Comparison of ENCODE assay signal across 18 cellular contexts in genomic region chr2:201978333-201978732, GRCh38. TPM values are rescaled to one million over a fixed set of nuclear protein-coding genes. Genes with fewer than 3 reads are reported as not detected.
DNase-seq lines count a peak whose midpoint lies in the region; ATAC-seq, FAIRE-seq and TF ChIP-seq lines count a peak whose summit lies in the region.
"Had no signal": no experiment of that assay in that cellular context is flagged by ENCODE, and none has a peak within 500 bp of the region (broad histone marks: within the 10 kb centered on the region; RNA-seq: fewer than 3 reads in every experiment).

No MANE protein-coding gene starts in this region.

- TF ChIP-seq RAD21 in H1 (IDR thresholded peaks at IDR 0.05 in 1 of 2, conservative IDR thresholded peaks at IDR 0.05 in 1 of 2; ENCODE audit: low read depth in 2 of 2, low read length in 2 of 2) = no peak

- H3K4me1 ChIP-seq in HUES64 (ENCODE audit: insufficient read depth, low read length) (peaks cover 36% of the 10 kb centered on the region), H1 (replicated peaks in 1 of 4; ENCODE audit: control insufficient read depth in 3 of 4, insufficient read depth in 4 of 4, low read length in 3 of 4) (peaks cover 9 to 24% (median 16%) of the 10 kb centered on the region in 4 experiments; a peak in 6 of 7 replicates), neural progenitor cell (peaks cover 56% of the 10 kb centered on the region)
- H3K4me1 ChIP-seq: BLaER1 had no signal

- CTCF ChIA-PET in H1 (lab: Charles Lee; ENCODE audit: partially characterized antibody) = interaction anchor here (1.1 to 2.5 kb wide), 5 partner anchors 8 to 118 kb away, joined by 3 to 12 read pairs (median 3); partner anchors contain the start of gene KIAA2012

- no peak for TF ChIP-seq EP300 in H1 (IDR thresholded peaks at IDR 0.05; ENCODE audit: borderline replicate concordance in 1 of 2, low read depth in 2 of 2, low read length in 2 of 2)

- H3K27ac Mint-ChIP-seq in neural progenitor cell = no peak overlapping the region
- H3K27ac Mint-ChIP-seq: CD4-positive, CD25-positive, alpha-beta regulatory T cell had no signal

- WGBS in HUES64 = 82% methylated on average over 4 of the region's 4 CpGs
- 66% methylated on average over 4 of the region's 4 CpGs; no CpG with 5 or more reads in 1 of the 2 experiments for WGBS in H1 (ENCODE audit: extremely low coverage in 1 of 2, insufficient coverage in 1 of 2, insufficient read length in 1 of 2, insufficient replicate concordance in 2 of 2, low coverage in 1 of 2, low lambda C conversion rate in 2 of 2, missing lambda C conversion rate in 1 of 2), 2 experiments

- H2BK120ac ChIP-seq in H1 (replicated peaks; ENCODE audit: low read depth, low read length) = no peak overlapping the region

- TF ChIP-seq CTCF in GM12865 (IDR thresholded peaks at IDR 0.05; ENCODE audit: insufficient read depth, low read depth, low read length, missing control alignments) (no peak), H1 (IDR thresholded peaks at IDR 0.05; ENCODE audit: control extremely low read depth in 1 of 3, insufficient read depth in 1 of 3, low read depth in 1 of 3, low read length in 3 of 3) (no peak), neural progenitor cell (IDR thresholded peaks at IDR 0.05) (no peak), GM20000 (IDR thresholded peaks at IDR 0.05; ENCODE audit: extremely low read depth, missing control alignments) (no peak)

- no peak overlapping the region for H3K23ac ChIP-seq in H1 (ENCODE audit: insufficient read length)

- H3K4me2 ChIP-seq in H1 (ENCODE audit: insufficient read depth in 1 of 2, low read depth in 2 of 2, low read length in 2 of 2) = no peak overlapping the region
- peak overlapping the region; percentile 28 for H3K4me2 ChIP-seq in neural progenitor cell
- H3K4me2 ChIP-seq: BLaER1 had no signal

- H3K23me2 ChIP-seq in H1 (ENCODE audit: low read depth, low read length) = peaks cover 2% of the 10 kb centered on the region

- H2BK15ac ChIP-seq in H1 (ENCODE audit: low read length) = no peak overlapping the region

- peaks cover 70% of the 10 kb centered on the region for H3F3A ChIP-seq in neural progenitor cell (ENCODE audit: low read depth)

- no peak overlapping the region for H3K4ac ChIP-seq in H1 (replicated peaks; ENCODE audit: insufficient read length, low read depth, low read length)

- H4K8ac ChIP-seq in H1 (ENCODE audit: extremely low read depth, insufficient read depth, low read length) = no peak overlapping the region

- peak overlapping the region; percentile 28; the same call in 1 of the 2 replicates for H3K27ac ChIP-seq in HUES64 (ENCODE audit: low read depth, low read length)
- no peak overlapping the region for H3K27ac ChIP-seq in H1 (ENCODE audit: low read depth, low read length)
- no peak overlapping the region for H3K27ac ChIP-seq in neural progenitor cell
- H3K27ac ChIP-seq: BLaER1, GM23248 had no signal

- H4K5ac ChIP-seq in H1 (ENCODE audit: insufficient read length, low read depth, low read length) = no peak overlapping the region

- peak overlapping the region; percentile 71 for H2BK12ac ChIP-seq in H1 (ENCODE audit: low read depth, low read length)

- no peak overlapping the region for H3K56ac ChIP-seq in H1 (replicated peaks; ENCODE audit: insufficient read length, low read depth, low read length)

- H3K9ac ChIP-seq in HUES64 (ENCODE audit: low read depth, low read length) (peak overlapping the region; percentile 12; the same call in 1 of the 2 replicates), H1 (replicated peaks in 1 of 4; ENCODE audit: extremely low read depth in 1 of 4, low read depth in 3 of 4, low read length in 3 of 4) (no peak overlapping the region), neural progenitor cell (no peak overlapping the region)
- H3K9ac ChIP-seq: BLaER1, GM23248 had no signal

- H2BK5ac ChIP-seq in H1 (ENCODE audit: low read depth, low read length) = no peak overlapping the region; the same call in 1 of the 2 replicates

- no peaks in the 10 kb centered on the region for H4K20me1 ChIP-seq in H1 (replicated peaks in 1 of 2; ENCODE audit: control insufficient read depth in 1 of 2, insufficient read depth in 2 of 2, low read length in 2 of 2)
- no peaks in the 10 kb centered on the region for H4K20me1 ChIP-seq in neural progenitor cell (ENCODE audit: low read depth)
- H4K20me1 ChIP-seq: BLaER1 had no signal

- no peak for FAIRE-seq in H1 (lab: Jason Lieb, UNC)
- FAIRE-seq: GM18507 had no signal

- 0 out of 2 replicates have a peak overlapping the region, but pooled peaks have one; percentile 76 for H2BK20ac ChIP-seq in H1 (ENCODE audit: low read length)

- no peak overlapping the region for H3K18ac ChIP-seq in H1 (ENCODE audit: extremely low read depth, low read length)

- H3K4me1 Mint-ChIP-seq in neural progenitor cell = peaks cover 45% of the 10 kb centered on the region
- H3K4me1 Mint-ChIP-seq: CD4-positive, CD25-positive, alpha-beta regulatory T cell had no signal

- POLR2A ChIA-PET in H1 (lab: Charles Lee; ENCODE audit: partially characterized antibody) = interaction anchor here (0.8 to 2.3 kb wide), 7 partner anchors 11 to 209 kb away, joined by 3 to 12 read pairs (median 3); no protein-coding TSS in a partner anchor

- peak; percentile 76 for DNase-seq in GM12865 (ENCODE audit: low read depth)
- no peak for DNase-seq in H1 (ENCODE audit: low read depth in 1 of 2, low spot score in 2 of 2)
- DNase-seq in neural progenitor cell (ENCODE audit: low spot score) = no peak
- DNase-seq in GM20000 (ENCODE audit: low spot score) = no peak
- no peak for DNase-seq in stimulated activated CD8-positive, alpha-beta memory T cell treated with anti-CD3 and anti-CD28 coated beads, Interleukin-4, amount 100 ng/mL, for 48 hours
- DNase-seq in posterior cingulate gyrus = no peak
- DNase-seq: 8988T; AML-193; Calu3; CD4-positive, CD25-positive, alpha-beta regulatory T cell; GM23248; KG1 had no signal

- H3K27me3 ChIP-seq in HUES64 (ENCODE audit: insufficient read depth, low read length) (no peaks in the 10 kb centered on the region), H1 (replicated peaks in 1 of 4; ENCODE audit: control insufficient read depth in 3 of 4, extremely low read depth in 1 of 4, insufficient read depth in 3 of 4, low read length in 3 of 4) (no peaks in the 10 kb centered on the region), neural progenitor cell (no peaks in the 10 kb centered on the region)
- H3K27me3 ChIP-seq: BLaER1 had no signal

- no peaks in the 10 kb centered on the region for H3K36me3 ChIP-seq in HUES64 (ENCODE audit: insufficient read depth, low read length)
- peaks cover 0 to 46% (median 0%) of the 10 kb centered on the region in 4 experiments; a peak in 3 of 8 replicates for H3K36me3 ChIP-seq in H1 (ENCODE audit: control insufficient read depth in 2 of 4, insufficient read depth in 4 of 4, low read length in 3 of 4)
- H3K36me3 ChIP-seq in neural progenitor cell = no peaks in the 10 kb centered on the region
- H3K36me3 ChIP-seq: BLaER1, HAP-1 had no signal

- no peak overlapping the region for H3K14ac ChIP-seq in H1 (ENCODE audit: insufficient read length)

- no peak for TF ChIP-seq POLR2A in H1 (IDR thresholded peaks at IDR 0.05; ENCODE audit: control extremely low read depth in 1 of 2, low read depth in 2 of 2, low read length in 2 of 2)

- no peak overlapping the region for H2AFZ ChIP-seq in H1 (ENCODE audit: low read length)
- H2AFZ ChIP-seq in neural progenitor cell (replicated peaks) = no peak overlapping the region
- H2AFZ ChIP-seq: GM23248 had no signal

- intact Hi-C loops in posterior cingulate gyrus (cut with DNase I) = no loop called here

- H3K79me1 ChIP-seq in H1 (ENCODE audit: low read depth, low read length) = peaks cover 2% of the 10 kb centered on the region; the same call in 1 of the 2 replicates

- no peak overlapping the region for H3K4me3 Mint-ChIP-seq in neural progenitor cell
- H3K4me3 Mint-ChIP-seq: CD4-positive, CD25-positive, alpha-beta regulatory T cell; IgD-negative memory B cell had no signal

- H3K79me2 ChIP-seq in H1 (ENCODE audit: control insufficient read depth in 1 of 2, insufficient read depth in 2 of 2, low read length in 2 of 2) (no peaks in the 10 kb centered on the region), neural progenitor cell (ENCODE audit: low read depth) (peaks cover 30% of the 10 kb centered on the region)

- peaks cover 17% of the 10 kb centered on the region for H3K27me3 Mint-ChIP-seq in neural progenitor cell (ENCODE audit: insufficient read depth, low read depth)

- no peaks in the 10 kb centered on the region for H3K36me3 Mint-ChIP-seq in neural progenitor cell
- H3K36me3 Mint-ChIP-seq: CD4-positive, CD25-positive, alpha-beta regulatory T cell had no signal

- H3K9me3 ChIP-seq in HUES64 (ENCODE audit: insufficient read depth, low read depth, low read length) = no peaks in the 10 kb centered on the region
- no peaks in the 10 kb centered on the region for H3K9me3 ChIP-seq in H1 (ENCODE audit: insufficient read depth in 2 of 2, low read depth in 1 of 2, low read length in 1 of 2)
- H3K9me3 ChIP-seq in neural progenitor cell (ENCODE audit: low read depth) = no peaks in the 10 kb centered on the region
- H3K9me3 ChIP-seq: BLaER1, HAP-1 had no signal

- no peaks in the 10 kb centered on the region for H3K9me3 Mint-ChIP-seq in neural progenitor cell
- H3K9me3 Mint-ChIP-seq: CD4-positive, CD25-positive, alpha-beta regulatory T cell; IgD-negative memory B cell had no signal

- ATAC-seq in HG02759 (IDR thresholded peaks at IDR 0.05; ENCODE audit: unreplicated experiment) = no peak

- no peak overlapping the region for H2AK5ac ChIP-seq in H1 (ENCODE audit: low read depth, low read length)

- H4K91ac ChIP-seq in H1 (replicated peaks; ENCODE audit: insufficient read length, low read length) = no peak overlapping the region

- H3K4me3 ChIP-seq in GM12865 (ENCODE audit: low read depth, low read length) (no peak overlapping the region), HUES64 (ENCODE audit: low read length) (no peak overlapping the region), H1 (ENCODE audit: extremely low read depth in 1 of 4, insufficient read depth in 2 of 4, low read depth in 3 of 4, low read length in 4 of 4) (no peak overlapping the region), neural progenitor cell (no peak overlapping the region)
- H3K4me3 ChIP-seq: BLaER1, GM23248, HAP-1 had no signal

TF ChIP-seq in H1, 55 proteins besides CTCF, POLR2A, EP300 and RAD21 (continues in another document):
- TF ChIP-seq SUZ12 (IDR thresholded peaks at IDR 0.05; ENCODE audit: low read length) = no peak
- 0 out of 2 replicates have a peak, but pooled peaks have one; percentile 23 for TF ChIP-seq KDM1A (IDR thresholded peaks at IDR 0.05; ENCODE audit: borderline replicate concordance, low read length)

RNA-seq across cellular contexts. Expression of gene FZD7, which starts 55.3 kb away (rescaled TPM):
- 124 TPM for polyA plus RNA-seq in HUES64 (2013, experiment 1 of 2)
- 136 TPM for polyA plus RNA-seq in HUES64 (2013, experiment 2 of 2)
- 246 TPM in 2 replicates for total RNA-seq in H1 (2021; fragmentation: NEBNext Ultra II Directional; extraction: Animal tissue kit (Norgen Biotek cat#: 25700))
- polyA plus RNA-seq in H1 (2011; rRNA removed) = 176 and 280 TPM in 2 replicates
- 156 TPM for polyA plus RNA-seq in H1 (2011; cell fraction: cytosol; rRNA removed)
- 238 TPM for polyA plus RNA-seq in H1 (2011; cell fraction: nucleus; rRNA removed)
- polyA plus RNA-seq in H1 (2012, experiment 1 of 2) = 145 to 162 TPM (median 157 TPM) in 4 replicates
- 136 TPM for polyA plus RNA-seq in H1 (2012, experiment 2 of 2)
- 295 TPM for polyA plus RNA-seq in H1 (2013, experiment 1 of 2)
- polyA plus RNA-seq in H1 (2013, experiment 2 of 2) = 302 TPM
- polyA minus RNA-seq in H1 (2011; rRNA and poly(A)+ RNA removed) = 158 and 159 TPM in 2 replicates
- polyA minus RNA-seq in H1 (2011; cell fraction: cytosol; rRNA and poly(A)+ RNA removed) = 315 TPM
- polyA minus RNA-seq in H1 (2011; cell fraction: nucleus; rRNA and poly(A)+ RNA removed) = 207 TPM
- 79.4 and 106 TPM in 2 replicates for total RNA-seq in neural progenitor cell (ENCODE audit: low replicate concordance)
